In genomic region chr19:53977429-53977990, GRCh38 we compare ENCODE assay signal across 9 cellular contexts. TPM values are rescaled to one million over a fixed set of nuclear protein-coding genes. Genes with fewer than 3 reads are reported as not detected.
DNase-seq lines count a peak whose midpoint lies in the region; ATAC-seq, FAIRE-seq and TF ChIP-seq lines count a peak whose summit lies in the region.
"Had no signal": no experiment of that assay in that cellular context is flagged by ENCODE, and none has a peak within 500 bp of the region (broad histone marks: within the 10 kb centered on the region; RNA-seq: fewer than 3 reads in every experiment).

No MANE protein-coding gene starts in this region.

- peaks cover 39% of the 10 kb centered on the region for H3K27me3 ChIP-seq in keratinocyte (ENCODE audit: control insufficient read depth, extremely low read depth, insufficient read depth, low read length)

- no peaks in the 10 kb centered on the region for H3K9me1 ChIP-seq in keratinocyte (ENCODE audit: control insufficient read depth, extremely low read depth, insufficient read depth, low read length)

- no peaks in the 10 kb centered on the region for H3K4me1 ChIP-seq in keratinocyte (ENCODE audit: control insufficient read depth, extremely low read depth, insufficient read depth, low read length)

- H2AFZ ChIP-seq in keratinocyte (ENCODE audit: control insufficient read depth, low read length) = no peak overlapping the region

- peaks cover 3% of the 10 kb centered on the region for H3K9me3 ChIP-seq in keratinocyte (ENCODE audit: control insufficient read depth, low read depth, low read length)

- H3K4me2 ChIP-seq in keratinocyte (ENCODE audit: control insufficient read depth, extremely low read depth, insufficient read depth, low read depth, low read length) = no peak overlapping the region

- dilution Hi-C loops in keratinocyte (cut with MboI; ENCODE audit: extremely low pct_ligation_motif_present, low sequenced_read_pairs) = no loop called here

- H3K9ac ChIP-seq in keratinocyte (ENCODE audit: control insufficient read depth, extremely low read depth, insufficient read depth, low read length) = no peak overlapping the region

- FAIRE-seq in keratinocyte (lab: Jason Lieb, UNC) = peak; percentile 48

- TF ChIP-seq CTCF in GM12865 (IDR thresholded peaks at IDR 0.05; ENCODE audit: insufficient read depth, low read depth, low read length, missing control alignments) = no peak
- TF ChIP-seq CTCF in choroid plexus epithelial cell (conservative IDR thresholded peaks at IDR 0.05; ENCODE audit: low read depth, low read length) = no peak
- no peak for TF ChIP-seq CTCF in keratinocyte (optimal IDR thresholded peaks at IDR 0.05 in 1 of 3, IDR thresholded peaks at IDR 0.05 in 1 of 3, conservative IDR thresholded peaks at IDR 0.05 in 1 of 3; ENCODE audit: extremely low read depth in 1 of 3, insufficient read depth in 2 of 3, low read length in 3 of 3)

- peak; percentile 19 for DNase-seq in GM12865 (ENCODE audit: low read depth)
- peak; percentile 65 for DNase-seq in NCI-H2171 treated with DMSO at 0.1 percent for 48 hours (lab: John Stamatoyannopoulos, UW)
- peak; percentile 41 for DNase-seq in activated CD4-positive, alpha-beta T cell treated with anti-CD3 and anti-CD28 coated beads for 1 hour
- peak; percentile 93 for DNase-seq in choroid plexus epithelial cell (ENCODE audit: low read depth)
- no peak for DNase-seq in keratinocyte (ENCODE audit: low read depth, low spot score)
- DNase-seq in stimulated activated CD4-positive, alpha-beta T cell treated with anti-CD3 and anti-CD28 coated beads, Interleukin-15, amount 100 ng/mL, for 24 hours = peak; percentile 78

- ATAC-seq in GM18861 (IDR thresholded peaks at IDR 0.05; ENCODE audit: unreplicated experiment) (no peak), HG02970 (IDR thresholded peaks at IDR 0.05; ENCODE audit: low FRiP score, unreplicated experiment) (no peak)

- H3K36me3 ChIP-seq in keratinocyte (ENCODE audit: control insufficient read depth in 2 of 2, extremely low read depth in 1 of 2, insufficient read depth in 2 of 2, low read length in 2 of 2) = no peaks in the 10 kb centered on the region

- no peaks in the 10 kb centered on the region for H3K79me2 ChIP-seq in keratinocyte (ENCODE audit: control insufficient read depth, insufficient read depth, low read length)

- H3K4me3 ChIP-seq in GM12865 (ENCODE audit: low read depth, low read length) = no peak overlapping the region
- peak overlapping the region; percentile 58 for H3K4me3 ChIP-seq in choroid plexus epithelial cell (ENCODE audit: low read depth, low read length)
- H3K4me3 ChIP-seq in keratinocyte (ENCODE audit: control insufficient read depth in 2 of 3, extremely low read depth in 1 of 3, insufficient read depth in 2 of 3, low read depth in 1 of 3, low read length in 3 of 3) = no peak overlapping the region

- no peaks in the 10 kb centered on the region for H4K20me1 ChIP-seq in keratinocyte (ENCODE audit: control insufficient read depth, extremely low read depth, insufficient read depth, low read length)

- H3K27ac ChIP-seq in keratinocyte (ENCODE audit: control insufficient read depth, insufficient read depth, low read length) = no peak overlapping the region

RNA-seq across cellular contexts. Expression of gene CACNG6, which starts 13.9 kb away (rescaled TPM):
- not detected in 3 replicates for polyA plus RNA-seq in keratinocyte
- polyA plus RNA-seq in keratinocyte (2011; ENCODE audit: low read depth) = not detected
- polyA plus RNA-seq in keratinocyte (2011; cell fraction: cytosol; rRNA removed) = not detected in 2 replicates
- polyA plus RNA-seq in keratinocyte (2011; cell fraction: nucleus; rRNA removed) = not detected in 2 replicates
- polyA plus RNA-seq in keratinocyte (2012; ENCODE audit: low replicate concordance) = not detected in 2 replicates
- not detected in 3 replicates for polyA minus RNA-seq in keratinocyte
- polyA minus RNA-seq in keratinocyte (2011; cell fraction: cytosol; rRNA and poly(A)+ RNA removed) = not detected
- not detected in 2 replicates for polyA minus RNA-seq in keratinocyte (2011; cell fraction: nucleus; rRNA and poly(A)+ RNA removed)
- polyA plus RNA-seq: liver had no signal

RNA-seq across cellular contexts. Expression of gene CACNG8, which starts 14.8 kb away (rescaled TPM):
- polyA plus RNA-seq in keratinocyte = not detected in 3 replicates
- polyA plus RNA-seq in keratinocyte (2011; ENCODE audit: low read depth) = not detected
- polyA plus RNA-seq in keratinocyte (2011; cell fraction: cytosol; rRNA removed) = not detected in 2 replicates
- 0.01 and 0.04 TPM in 2 replicates for polyA plus RNA-seq in keratinocyte (2011; cell fraction: nucleus; rRNA removed)
- polyA plus RNA-seq in keratinocyte (2012; ENCODE audit: low replicate concordance) = 0.01 TPM in 1 of 2 replicates, not detected in the other
- polyA minus RNA-seq in keratinocyte = not detected in 3 replicates
- polyA minus RNA-seq in keratinocyte (2011; cell fraction: cytosol; rRNA and poly(A)+ RNA removed) = not detected
- polyA minus RNA-seq in keratinocyte (2011; cell fraction: nucleus; rRNA and poly(A)+ RNA removed) = not detected in 2 replicates
